In the genomic region with DNA sequence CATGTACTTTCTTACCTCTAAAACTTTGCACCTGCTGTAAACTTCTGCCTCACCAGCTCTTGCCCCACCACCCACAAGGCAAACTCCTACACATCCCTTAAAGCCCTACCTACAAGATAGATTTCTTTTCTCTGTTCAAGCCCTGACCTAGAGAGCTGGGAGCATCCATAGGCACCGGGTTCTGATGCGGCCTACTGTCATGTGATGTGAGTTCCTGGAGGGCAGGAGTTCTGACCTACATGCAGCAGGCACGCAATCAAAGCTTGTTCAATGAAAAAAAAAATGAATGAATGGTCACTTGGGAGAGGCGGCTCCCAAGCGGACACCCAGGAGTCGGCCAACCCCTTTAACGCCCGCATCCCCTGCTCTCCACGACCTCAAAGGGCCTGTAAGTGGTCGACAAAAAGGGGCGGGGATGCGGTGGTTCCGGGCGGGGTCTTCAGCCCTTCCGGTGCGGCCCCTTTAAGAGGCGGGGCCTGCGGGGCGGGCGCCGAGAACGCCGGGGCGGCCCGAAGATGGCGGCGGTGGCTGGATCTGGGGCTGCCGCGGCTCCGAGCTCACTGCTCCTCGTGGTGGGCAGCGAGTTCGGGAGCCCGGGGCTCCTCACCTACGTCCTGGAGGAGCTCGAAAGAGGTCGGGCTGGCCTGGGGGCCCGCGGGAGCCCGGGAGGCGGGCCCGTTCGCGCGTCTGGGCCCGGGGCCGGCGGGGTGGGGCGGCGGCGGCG, we compare ENCODE assay signal across 9 cellular contexts. TPM values are rescaled to one million over a fixed set of nuclear protein-coding genes. Genes with fewer than 3 reads are reported as not detected.
DNase-seq lines count a peak whose midpoint lies in the region; ATAC-seq, FAIRE-seq and TF ChIP-seq lines count a peak whose summit lies in the region.
"Had no signal": no experiment of that assay in that cellular context is flagged by ENCODE, and none has a peak within 500 bp of the region (broad histone marks: within the 10 kb centered on the region; RNA-seq: fewer than 3 reads in every experiment).

A gene with protein sequence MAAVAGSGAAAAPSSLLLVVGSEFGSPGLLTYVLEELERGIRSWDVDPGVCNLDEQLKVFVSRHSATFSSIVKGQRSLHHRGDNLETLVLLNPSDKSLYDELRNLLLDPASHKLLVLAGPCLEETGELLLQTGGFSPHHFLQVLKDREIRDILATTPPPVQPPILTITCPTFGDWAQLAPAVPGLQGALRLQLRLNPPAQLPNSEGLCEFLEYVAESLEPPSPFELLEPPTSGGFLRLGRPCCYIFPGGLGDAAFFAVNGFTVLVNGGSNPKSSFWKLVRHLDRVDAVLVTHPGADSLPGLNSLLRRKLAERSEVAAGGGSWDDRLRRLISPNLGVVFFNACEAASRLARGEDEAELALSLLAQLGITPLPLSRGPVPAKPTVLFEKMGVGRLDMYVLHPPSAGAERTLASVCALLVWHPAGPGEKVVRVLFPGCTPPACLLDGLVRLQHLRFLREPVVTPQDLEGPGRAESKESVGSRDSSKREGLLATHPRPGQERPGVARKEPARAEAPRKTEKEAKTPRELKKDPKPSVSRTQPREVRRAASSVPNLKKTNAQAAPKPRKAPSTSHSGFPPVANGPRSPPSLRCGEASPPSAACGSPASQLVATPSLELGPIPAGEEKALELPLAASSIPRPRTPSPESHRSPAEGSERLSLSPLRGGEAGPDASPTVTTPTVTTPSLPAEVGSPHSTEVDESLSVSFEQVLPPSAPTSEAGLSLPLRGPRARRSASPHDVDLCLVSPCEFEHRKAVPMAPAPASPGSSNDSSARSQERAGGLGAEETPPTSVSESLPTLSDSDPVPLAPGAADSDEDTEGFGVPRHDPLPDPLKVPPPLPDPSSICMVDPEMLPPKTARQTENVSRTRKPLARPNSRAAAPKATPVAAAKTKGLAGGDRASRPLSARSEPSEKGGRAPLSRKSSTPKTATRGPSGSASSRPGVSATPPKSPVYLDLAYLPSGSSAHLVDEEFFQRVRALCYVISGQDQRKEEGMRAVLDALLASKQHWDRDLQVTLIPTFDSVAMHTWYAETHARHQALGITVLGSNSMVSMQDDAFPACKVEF (plus strand): TSS at position 493 of the 724 bp plus-strand sequence. CDS start 23 bp downstream, at position 516.

- H2AK5ac ChIP-seq in neuronal stem cell (ENCODE audit: low read depth, low read length), result peak within 1 kb of the TSS; percentile 89

- no peak within 1 kb of the TSS for H4K91ac ChIP-seq in neuronal stem cell (ENCODE audit: low read depth, low read length, poor library complexity)

- H3K14ac ChIP-seq in neuronal stem cell (ENCODE audit: low read length), result peak within 1 kb of the TSS; percentile 8

- no CpG with 5 or more reads among the region's 52 CpGs for WGBS in neuronal stem cell (ENCODE audit: extremely low coverage in 2 of 2, insufficient read length in 2 of 2, insufficient replicate concordance in 1 of 2), 2 donors

- H3K9ac ChIP-seq in neuronal stem cell (ENCODE audit: low read depth, low read length, poor library complexity), result peak within 1 kb of the TSS; percentile 89

- H2BK12ac ChIP-seq in neuronal stem cell (ENCODE audit: low read length), result no peak within 1 kb of the TSS

- POLR2A ChIA-PET in RWPE1 (lab: Yijun Ruan, JAX; ENCODE audit: low non-redundant PET), result interaction anchor here (0.6 to 0.9 kb wide), 3 partner anchors 26 to 198 kb away, joined by 3 to 4 read pairs (median 4); no protein-coding TSS in a partner anchor

- H3K4me1 ChIP-seq in neuronal stem cell (ENCODE audit: control insufficient read depth in 2 of 2, insufficient read depth in 1 of 2, low read depth in 1 of 2, low read length in 2 of 2), result peaks cover 13 to 14% of the 10 kb centered on the region in 2 donors

- peak; percentile 61 for ATAC-seq in GM19043 (IDR thresholded peaks at IDR 0.05; ENCODE audit: low read depth, unreplicated experiment)

- peak within 1 kb of the TSS; percentile 75 for H2BK15ac ChIP-seq in neuronal stem cell (ENCODE audit: low read length)

- no peak within 1 kb of the TSS for H4K8ac ChIP-seq in neuronal stem cell (ENCODE audit: low read depth, low read length)

- peak within 1 kb of the TSS; percentile 77 for H3K27ac ChIP-seq in RWPE1
- H3K27ac ChIP-seq in neuronal stem cell (replicated peaks; ENCODE audit: low read length), result peak within 1 kb of the TSS; percentile 54

- H3K23ac ChIP-seq in neuronal stem cell (ENCODE audit: low read depth, low read length, poor library complexity), result peak within 1 kb of the TSS; percentile 89

- peaks cover 8 to 30% of the 10 kb centered on the region in 2 donors for H3K36me3 ChIP-seq in neuronal stem cell (replicated peaks in 1 of 2; ENCODE audit: control insufficient read depth in 2 of 2, insufficient read depth in 2 of 2, low read length in 2 of 2)

- peak within 1 kb of the TSS; percentile 82 for H2BK5ac ChIP-seq in neuronal stem cell (ENCODE audit: low read length)

- no peaks in the 10 kb centered on the region for H3K9me3 ChIP-seq in neuronal stem cell (replicated peaks in 1 of 2; ENCODE audit: control insufficient read depth in 2 of 2, insufficient read depth in 1 of 2, low read depth in 1 of 2, low read length in 2 of 2)

- peak within 1 kb of the TSS; percentile 65 for H3K4me2 ChIP-seq in neuronal stem cell (ENCODE audit: insufficient read depth, low read length, poor library complexity, severe bottlenecking)

- H2AFZ ChIP-seq in neuronal stem cell (ENCODE audit: low read length), result peak within 1 kb of the TSS; percentile 87

- peak within 1 kb of the TSS; percentile 90 for H3K18ac ChIP-seq in neuronal stem cell (ENCODE audit: low read length)

- H3K4ac ChIP-seq in neuronal stem cell (ENCODE audit: low read length), result peak within 1 kb of the TSS; percentile 26

- peaks cover 0 to 2% (median 0%) of the 10 kb centered on the region in 3 experiments for H3K27me3 ChIP-seq in neuronal stem cell (ENCODE audit: control insufficient read depth in 3 of 3, insufficient read depth in 3 of 3, low read depth in 1 of 3, low read length in 3 of 3)

- H2BK120ac ChIP-seq in neuronal stem cell (ENCODE audit: low read depth, low read length), result no peak within 1 kb of the TSS

- CTCF ChIA-PET in RWPE1 (lab: Yijun Ruan, JAX), result interaction anchor here (1.5 to 1.7 kb wide), 2 partner anchors 47 to 113 kb away, joined by 4 read pairs; no protein-coding TSS in a partner anchor

- peaks cover 27% of the 10 kb centered on the region for H3K79me1 ChIP-seq in neuronal stem cell (ENCODE audit: low read depth, low read length)

- no peak for FAIRE-seq in frontal cortex (lab: Jason Lieb, UNC)
- FAIRE-seq: TTC549 had no signal

- TF ChIP-seq CTCF in AG10803 (conservative IDR thresholded peaks at IDR 0.05; ENCODE audit: low read length) (no peak), RWPE1 (conservative IDR thresholded peaks at IDR 0.05; ENCODE audit: low read depth) (no peak)

- H3K4me3 ChIP-seq in AG10803 (ENCODE audit: low read length) (peak within 1 kb of the TSS; percentile 84), neuronal stem cell (ENCODE audit: low read length in 2 of 2) (peak within 1 kb of the TSS; percentile 59 to 94)

- DNase-seq in AG10803 (ENCODE audit: low read depth), result peak; percentile 38
- DNase-seq in HT-29 (ENCODE audit: low spot score), result peak; percentile 33
- peak; percentile 54 for DNase-seq in RWPE1 (ENCODE audit: low spot score)
- DNase-seq in activated gamma-delta T cell treated with Interleukin-2 at 50 U/mL for 16 hours, result peak; percentile 50
- peak; percentile 87 to 88 for DNase-seq in frontal cortex (ENCODE audit: low spot score in 2 of 2)
- DNase-seq in neuronal stem cell (ENCODE audit: low spot score), result peak; percentile 83
- DNase-seq in superior temporal gyrus (ENCODE audit: extremely low spot score), result peak; percentile 52

RNA-seq across cellular contexts. Expression of the gene that starts here (rescaled TPM):
- 21.8 and 21.9 TPM in 2 replicates for total RNA-seq in HT-29 (2014; rRNA removed; shearing (Covaris generic))
- total RNA-seq in frontal cortex, result 20.8 TPM
- polyA plus RNA-seq in neuronal stem cell (2013, experiment 1 of 2), result 35.5 TPM
- polyA plus RNA-seq in neuronal stem cell (2013, experiment 2 of 2), result 35.9 TPM

Comparison
In these comparisons a context has a peak if more than half of its experiments do, and no peak if none do; other contexts are left out.
1. Peak in every context shown above with its lines: DNase-seq, ATAC-seq, H3K4me3 ChIP-seq and H3K27ac ChIP-seq.
2. DNase-seq: peak in every context shown above with its lines; median percentile 88 in frontal cortex; 83 in neuronal stem cell; 54 in RWPE1; 52 in superior temporal gyrus; 50 in activated gamma-delta T cell treated with Interleukin-2 at 50 U/mL for 16 hours; 38 in AG10803; 33 in HT-29.